ENCODE assay signal across 9 cellular contexts in the genomic region with DNA sequence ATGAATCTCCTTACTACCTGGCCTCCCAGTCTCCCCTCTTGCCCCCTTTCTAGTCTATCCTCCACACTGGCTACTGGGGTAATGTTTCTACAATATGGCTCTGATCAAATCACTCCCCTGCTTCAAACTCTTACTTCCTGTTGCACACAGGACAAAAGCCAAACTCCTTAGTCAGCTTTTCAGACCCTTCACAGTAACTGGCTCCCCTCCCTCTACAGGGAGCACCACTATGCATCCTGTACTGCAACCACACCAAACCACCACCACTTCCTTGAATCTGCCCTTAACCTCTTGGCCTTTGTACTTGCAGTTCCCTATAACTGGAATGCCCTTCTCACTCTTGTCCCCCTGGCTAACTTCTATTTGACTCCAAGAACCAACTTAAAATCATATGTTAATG. TPM values are rescaled to one million over a fixed set of nuclear protein-coding genes. Genes with fewer than 3 reads are reported as not detected.
A peak's percentile ranks its signal among the peaks of the same experiment; 100 is the strongest.
DNase-seq lines count a peak whose midpoint lies in the region; ATAC-seq and TF ChIP-seq lines count a peak whose summit lies in the region.
"Had no signal": no experiment of that assay in that cellular context is flagged by ENCODE, and none has a peak within 500 bp of the region (broad histone marks: within the 10 kb centered on the region; RNA-seq: fewer than 3 reads in every experiment).

No MANE protein-coding gene starts in this region.

- no peaks in the 10 kb centered on the region for H3K9me2 ChIP-seq in OCI-LY7 (ENCODE audit: insufficient read depth, low read length)

- H3K9me3 Mint-ChIP-seq in activated CD4-positive, alpha-beta T cell treated with anti-CD3 and anti-CD28 coated beads, Interleukin-2, amount 10 ng/mL, durations not matched to agents 7 days and 5 days: no peaks in the 10 kb centered on the region
- H3K9me3 Mint-ChIP-seq in endothelial cell (ENCODE audit: unreplicated experiment) (no peaks in the 10 kb centered on the region), MCF 10A (ENCODE audit: unreplicated experiment) (no peaks in the 10 kb centered on the region)
- H3K9me3 Mint-ChIP-seq: IgD-negative memory B cell had no signal

- intact Hi-C loops in OCI-LY7 (cut with micrococcal nuclease; ENCODE audit: unreplicated experiment) (no loop called here), spleen (cut with DNase I; ENCODE audit: low total_unique reads) (loop anchor here (10.0 kb wide), 1 partner anchor 50 kb away; a partner anchor contains a TSS), MCF 10A (cut with micrococcal nuclease) (no loop called here)

- H3K4me1 Mint-ChIP-seq in activated CD4-positive, alpha-beta T cell treated with anti-CD3 and anti-CD28 coated beads, Interleukin-2, amount 10 ng/mL, durations not matched to agents 7 days and 5 days: peaks cover 50% of the 10 kb centered on the region
- H3K4me1 Mint-ChIP-seq in endothelial cell (ENCODE audit: unreplicated experiment) (peaks cover 32% of the 10 kb centered on the region), MCF 10A (ENCODE audit: insufficient read depth, unreplicated experiment) (peaks cover 21% of the 10 kb centered on the region)

- DNase-seq in activated CD4-positive, alpha-beta T cell treated with anti-CD3 and anti-CD28 coated beads, Interleukin-2, amount 10 ng/mL, durations not matched to agents 7 days and 5 days: peak; percentile 59
- DNase-seq in activated CD4-positive, alpha-beta T cell treated with anti-CD3 and anti-CD28 coated beads, Interleukin-2, amount 50 U/mL, for 1 hour: no peak
- peak; percentile 70 for DNase-seq in OCI-LY7 (ENCODE audit: low spot score)
- DNase-seq in endothelial cell (ENCODE audit: low spot score): no peak
- no peak for DNase-seq in spleen
- no peak for DNase-seq in epidermal melanocyte (ENCODE audit: insufficient read length, low spot score)
- no peak for DNase-seq in MCF 10A (ENCODE audit: unreplicated experiment)

- no peak for TF ChIP-seq CTCF in OCI-LY7 (conservative IDR thresholded peaks at IDR 0.05; ENCODE audit: low read length)
- no peak for TF ChIP-seq CTCF in endothelial cell (IDR thresholded peaks at IDR 0.05; ENCODE audit: unreplicated experiment)
- TF ChIP-seq CTCF in spleen (IDR thresholded peaks at IDR 0.05 in 8 of 11, conservative IDR thresholded peaks at IDR 0.05 in 3 of 11): no peak
- no peak for TF ChIP-seq CTCF in MCF 10A (IDR thresholded peaks at IDR 0.05; ENCODE audit: unreplicated experiment)

- H3K36me3 ChIP-seq in OCI-LY7 (ENCODE audit: insufficient read depth, low read length) (no peaks in the 10 kb centered on the region), spleen (no peaks in the 10 kb centered on the region)

- POLR2A ChIA-PET in activated CD4-positive, alpha-beta T cell treated with anti-CD3 and anti-CD28 coated beads, Interleukin-2, amount 10 ng/mL, durations not matched to agents 7 days and 5 days (lab: Charles Lee): no interaction called here
- POLR2A ChIA-PET in OCI-LY7 (lab: Charles Lee) (interaction anchor here (0.5 kb wide), 1 partner anchor 95 kb away, joined by 3 read pairs; no protein-coding TSS in a partner anchor), MCF 10A (lab: Yijun Ruan, JAX) (no interaction called here)

- peaks cover 39% of the 10 kb centered on the region for H3K4me1 ChIP-seq in OCI-LY7 (ENCODE audit: insufficient read depth, low read length, poor library complexity, severe bottlenecking)
- peaks cover 18 to 61% (median 35%) of the 10 kb centered on the region in 6 donors for H3K4me1 ChIP-seq in spleen

- TF ChIP-seq POLR2A in spleen (IDR thresholded peaks at IDR 0.05): no peak

- H3K27me3 Mint-ChIP-seq in activated CD4-positive, alpha-beta T cell treated with anti-CD3 and anti-CD28 coated beads, Interleukin-2, amount 10 ng/mL, durations not matched to agents 7 days and 5 days: peaks cover 8% of the 10 kb centered on the region
- peaks cover 13% of the 10 kb centered on the region for H3K27me3 Mint-ChIP-seq in endothelial cell (ENCODE audit: unreplicated experiment)
- peaks cover 12% of the 10 kb centered on the region for H3K27me3 Mint-ChIP-seq in MCF 10A (ENCODE audit: insufficient read depth, unreplicated experiment)

- no peak for ATAC-seq in HG03469 (IDR thresholded peaks at IDR 0.05; ENCODE audit: unreplicated experiment)

- H3K27ac Mint-ChIP-seq in activated CD4-positive, alpha-beta T cell treated with anti-CD3 and anti-CD28 coated beads, Interleukin-2, amount 10 ng/mL, durations not matched to agents 7 days and 5 days: peak overlapping the region; percentile 63
- H3K27ac Mint-ChIP-seq in endothelial cell (ENCODE audit: unreplicated experiment) (peak overlapping the region; percentile 6), MCF 10A (ENCODE audit: low read depth, unreplicated experiment) (no peak overlapping the region)
- H3K27ac Mint-ChIP-seq: IgD-negative memory B cell had no signal

- no peaks in the 10 kb centered on the region for H3K79me2 ChIP-seq in OCI-LY7 (ENCODE audit: insufficient read depth, low read depth, low read length)

- H3K27me3 ChIP-seq in spleen (replicated peaks in 1 of 7): peaks cover 0 to 9% (median 9%) of the 10 kb centered on the region in 7 donors

- peak overlapping the region; percentile 56; the same call in 1 of the 2 replicates for H2AFZ ChIP-seq in OCI-LY7 (ENCODE audit: low read length)

- H3K9me3 ChIP-seq in OCI-LY7 (ENCODE audit: low read length) (no peaks in the 10 kb centered on the region), spleen (no peaks in the 10 kb centered on the region)

- H3K4me3 ChIP-seq in OCI-LY7 (ENCODE audit: low read depth, low read length, poor library complexity, severe bottlenecking) (no peak overlapping the region), spleen (no peak overlapping the region)

- H3K4me3 Mint-ChIP-seq in activated CD4-positive, alpha-beta T cell treated with anti-CD3 and anti-CD28 coated beads, Interleukin-2, amount 10 ng/mL, durations not matched to agents 7 days and 5 days: peak overlapping the region; percentile 23
- H3K4me3 Mint-ChIP-seq in endothelial cell (ENCODE audit: unreplicated experiment) (no peak overlapping the region), MCF 10A (ENCODE audit: unreplicated experiment) (no peak overlapping the region)

- H4K20me1 ChIP-seq in OCI-LY7 (ENCODE audit: insufficient read depth, low read length): no peaks in the 10 kb centered on the region

- no TSS peak for BruUV-seq in OCI-LY7 (replicated peaks; lab: Mats Ljungman, UMichigan)
- BruUV-seq in MCF 10A (replicated peaks; lab: Mats Ljungman, UMichigan): no TSS peak

- H3K4me2 ChIP-seq in OCI-LY7 (ENCODE audit: low read length): peak overlapping the region; percentile 13; the same call in 1 of the 2 replicates

- no peak overlapping the region for H3K27ac ChIP-seq in OCI-LY7 (ENCODE audit: low read depth, low read length, poor library complexity, severe bottlenecking)
- H3K27ac ChIP-seq in spleen: peak overlapping the region in 6 of 8 donors; percentile 2 to 73 (median 45)

- H3K36me3 Mint-ChIP-seq in activated CD4-positive, alpha-beta T cell treated with anti-CD3 and anti-CD28 coated beads, Interleukin-2, amount 10 ng/mL, durations not matched to agents 7 days and 5 days (ENCODE audit: low read depth): no peaks in the 10 kb centered on the region
- H3K36me3 Mint-ChIP-seq in endothelial cell (ENCODE audit: low read depth, unreplicated experiment) (no peaks in the 10 kb centered on the region), MCF 10A (ENCODE audit: insufficient read depth, unreplicated experiment) (no peaks in the 10 kb centered on the region)
- H3K36me3 Mint-ChIP-seq: IgD-negative memory B cell had no signal

- CTCF ChIA-PET in activated CD4-positive, alpha-beta T cell treated with anti-CD3 and anti-CD28 coated beads, Interleukin-2, amount 10 ng/mL, durations not matched to agents 7 days and 5 days (lab: Charles Lee): interaction anchor here (0.7 to 3.6 kb wide), 10 partner anchors 9 to 211 kb away, joined by 3 to 16 read pairs (median 4); a partner anchor contains a TSS
- CTCF ChIA-PET in OCI-LY7 (lab: Charles Lee; ENCODE audit: unreplicated experiment) (interaction anchor here (0.9 kb wide), 1 partner anchor 9 kb away, joined by 3 read pairs; no protein-coding TSS in a partner anchor), MCF 10A (lab: Yijun Ruan, JAX) (interaction anchor here (0.7 to 5.7 kb wide), 19 partner anchors 10 to 119 kb away, joined by 3 to 61 read pairs (median 6); a partner anchor contains a TSS)

RNA-seq across cellular contexts. Expression of a gene that starts 32.2 kb away (rescaled TPM):
- total RNA-seq in activated CD4-positive, alpha-beta T cell treated with anti-CD3 and anti-CD28 coated beads, Interleukin-2, amount 10 ng/mL, durations not matched to agents 7 days and 5 days: 10 to 100 TPM; 37.2 to 42.4 TPM
- 29.6 and 41.9 TPM in 2 replicates for total RNA-seq in OCI-LY7 (2014; rRNA removed; shearing (Covaris generic))
- total RNA-seq in OCI-LY7 (2022) (15.5 and 18.6 TPM in 2 replicates), endothelial cell (ENCODE audit: unreplicated experiment) (27.1 TPM), spleen (10 to 100 TPM; 43.3 to 73.9 (median 48.5) TPM), MCF 10A (2022) (28.5 and 31.2 TPM in 2 replicates)
- polyA plus RNA-seq in spleen: 10 to 100 TPM; 24.7 to 52.1 (median 29.4) TPM

RNA-seq across cellular contexts. Expression of a gene that starts 34.8 kb away (rescaled TPM):
- 10 to 100 TPM; 18.0 to 18.5 TPM for total RNA-seq in activated CD4-positive, alpha-beta T cell treated with anti-CD3 and anti-CD28 coated beads, Interleukin-2, amount 10 ng/mL, durations not matched to agents 7 days and 5 days
- total RNA-seq in OCI-LY7 (2014; rRNA removed; shearing (Covaris generic)): 8.4 and 9.0 TPM in 2 replicates
- total RNA-seq in OCI-LY7 (2022) (12.7 and 14.8 TPM in 2 replicates), endothelial cell (ENCODE audit: unreplicated experiment) (13.9 TPM), spleen (10 to 100 TPM in 4 of 7 donors, 1 to 10 TPM in 3; 6.5 to 15.0 (median 10.2) TPM), MCF 10A (2022) (11.5 and 12.3 TPM in 2 replicates)
- 1 to 10 TPM; 1.9 to 6.1 (median 2.8) TPM for polyA plus RNA-seq in spleen

RNA-seq across cellular contexts. Expression of a gene that starts 53.0 kb away (rescaled TPM):
- total RNA-seq in activated CD4-positive, alpha-beta T cell treated with anti-CD3 and anti-CD28 coated beads, Interleukin-2, amount 10 ng/mL, durations not matched to agents 7 days and 5 days: 10 to 100 TPM; 19.6 to 22.9 TPM
- 28.6 and 33.5 TPM in 2 replicates for total RNA-seq in OCI-LY7 (2014; rRNA removed; shearing (Covaris generic))
- total RNA-seq in OCI-LY7 (2022) (59.5 and 66.5 TPM in 2 replicates), endothelial cell (ENCODE audit: unreplicated experiment) (5.7 TPM), spleen (10 to 100 TPM; 22.7 to 67.4 (median 45.4) TPM), MCF 10A (2022) (0.49 and 0.70 TPM in 2 replicates)
- polyA plus RNA-seq in spleen: 10 to 100 TPM; 22.3 to 48.5 (median 33.3) TPM

RNA-seq across cellular contexts. Expression of a gene that starts 57.1 kb away (rescaled TPM):
- 10 to 100 TPM; 42.7 to 53.4 TPM for total RNA-seq in activated CD4-positive, alpha-beta T cell treated with anti-CD3 and anti-CD28 coated beads, Interleukin-2, amount 10 ng/mL, durations not matched to agents 7 days and 5 days
- total RNA-seq in OCI-LY7 (2014; rRNA removed; shearing (Covaris generic)): 20.9 and 23.6 TPM in 2 replicates
- total RNA-seq in OCI-LY7 (2022) (29.2 and 33.7 TPM in 2 replicates), endothelial cell (ENCODE audit: unreplicated experiment) (54.4 TPM), spleen (10 to 100 TPM; 20.8 to 33.1 (median 31.1) TPM), MCF 10A (2022) (53.5 and 54.5 TPM in 2 replicates)
- polyA plus RNA-seq in spleen: 10 to 100 TPM; 22.7 to 39.3 (median 26.4) TPM

Comparison
In these comparisons a context has a peak if more than half of its experiments do, and no peak if none do; other contexts are left out.
1. DNase-seq: peak in activated CD4-positive, alpha-beta T cell treated with anti-CD3 and anti-CD28 coated beads, Interleukin-2, amount 10 ng/mL, durations not matched to agents 7 days and 5 days (single experiment) and OCI-LY7 (single experiment); none in activated CD4-positive, alpha-beta T cell treated with anti-CD3 and anti-CD28 coated beads, Interleukin-2, amount 50 U/mL, for 1 hour (single experiment), endothelial cell (single experiment), spleen (single experiment), epidermal melanocyte (single experiment) and MCF 10A (single experiment).